15 cellular contexts compared by ENCODE assay signal in the genomic region with DNA sequence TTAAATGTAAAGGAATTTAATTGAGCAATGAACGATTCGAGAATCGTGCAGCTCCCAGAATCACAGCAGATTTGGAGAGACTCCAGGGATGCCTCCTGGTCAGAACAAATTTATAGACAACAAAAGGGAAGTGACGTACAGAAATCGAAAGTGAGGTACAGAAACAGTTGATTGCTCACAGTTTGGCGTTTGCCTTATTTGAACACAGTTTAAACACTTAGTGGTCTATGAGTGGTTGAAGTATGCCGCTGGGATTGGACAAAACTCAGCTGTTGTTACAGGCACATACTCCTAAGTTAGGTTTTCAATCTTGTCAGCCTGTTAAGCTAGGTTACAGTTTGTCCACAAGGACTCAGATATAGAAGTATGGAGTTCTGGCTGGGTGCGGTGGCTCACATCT.
A peak's percentile ranks its signal among the peaks of the same experiment; 100 is the strongest.
DNase-seq lines count a peak whose midpoint lies in the region; ATAC-seq and TF ChIP-seq lines count a peak whose summit lies in the region.
"Had no signal": no experiment of that assay in that cellular context is flagged by ENCODE, and none has a peak within 500 bp of the region (broad histone marks: within the 10 kb centered on the region; RNA-seq: fewer than 3 reads in every experiment).

No MANE protein-coding gene starts in this region.

- H3K27me3 ChIP-seq in Karpas-422 (ENCODE audit: low read length) (no peaks in the 10 kb centered on the region), OCI-LY3 (ENCODE audit: low read depth, low read length) (no peaks in the 10 kb centered on the region), lung (ENCODE audit: control insufficient read depth, insufficient read depth) (no peaks in the 10 kb centered on the region)
- H3K27me3 ChIP-seq in CD8-positive, alpha-beta memory T cell (ENCODE audit: insufficient read depth, low read length, poor library complexity, severe bottlenecking), result no peaks in the 10 kb centered on the region
- H3K27me3 ChIP-seq: hepatocyte had no signal

- no peak overlapping the region for H3K9ac ChIP-seq in Karpas-422 (ENCODE audit: low read length)
- H3K9ac ChIP-seq in OCI-LY3 (ENCODE audit: low read length), result no peak overlapping the region; the same call in 1 of the 2 replicates
- H3K9ac ChIP-seq: SK-N-SH had no signal

- CTCF ChIA-PET in CD8-positive, alpha-beta memory T cell (lab: Charles Lee), result no interaction called here

- H3K4me1 Mint-ChIP-seq in CD8-positive, alpha-beta memory T cell, result peaks cover 0 to 5% (median 0%) of the 10 kb centered on the region in 3 donors
- H3K4me1 Mint-ChIP-seq: activated naive CD4-positive, alpha-beta T cell treated with anti-CD3 and anti-CD28 coated beads, Interleukin-2, amount 50 U/mL, for 24 hours; CD4-positive, alpha-beta memory T cell had no signal

- peaks cover 3 to 10% of the 10 kb centered on the region in 2 donors for H3K27me3 Mint-ChIP-seq in CD8-positive, alpha-beta memory T cell
- H3K27me3 Mint-ChIP-seq: activated naive CD4-positive, alpha-beta T cell treated with anti-CD3 and anti-CD28 coated beads, Interleukin-2, amount 50 U/mL, for 24 hours had no signal

- ATAC-seq in lung (ENCODE audit: insufficient read depth, low FRiP score), result no peak
- ATAC-seq: naive thymus-derived CD8-positive, alpha-beta T cell had no signal

- H4K20me1 ChIP-seq in Karpas-422 (ENCODE audit: insufficient read depth, low read depth, low read length) (no peaks in the 10 kb centered on the region), OCI-LY3 (ENCODE audit: insufficient read depth, low read length) (no peaks in the 10 kb centered on the region)

- H3K27ac Mint-ChIP-seq in CD8-positive, alpha-beta memory T cell, result no peak overlapping the region
- H3K27ac Mint-ChIP-seq: activated naive CD4-positive, alpha-beta T cell treated with anti-CD3 and anti-CD28 coated beads, Interleukin-2, amount 50 U/mL, for 24 hours; CD4-positive, alpha-beta memory T cell; naive thymus-derived CD8-positive, alpha-beta T cell had no signal

- H3K9me3 ChIP-seq in Karpas-422 (ENCODE audit: low read length) (no peaks in the 10 kb centered on the region), OCI-LY3 (ENCODE audit: insufficient read depth, low read length) (no peaks in the 10 kb centered on the region), lung (ENCODE audit: control insufficient read depth in 2 of 2, insufficient read depth in 1 of 2, low read length in 1 of 2) (peaks cover 0 to 4% of the 10 kb centered on the region in 2 donors)
- H3K9me3 ChIP-seq in CD8-positive, alpha-beta memory T cell (ENCODE audit: low read length), result no peaks in the 10 kb centered on the region
- H3K9me3 ChIP-seq: SK-N-SH had no signal

- WGBS in lung, 2 donors, result 43 to 60% methylated on average over 8 of the region's 8 CpGs

- peak overlapping the region; percentile 41 for H3K27ac ChIP-seq in Karpas-422 (ENCODE audit: low read length)
- peak overlapping the region; percentile 35; the same call in 1 of the 2 replicates for H3K27ac ChIP-seq in OCI-LY3 (ENCODE audit: low read length)
- no peak overlapping the region for H3K27ac ChIP-seq in lung (ENCODE audit: low read depth in 1 of 2, low read length in 1 of 2)
- no peak overlapping the region for H3K27ac ChIP-seq in CD8-positive, alpha-beta memory T cell (ENCODE audit: low read depth, low read length)
- H3K27ac ChIP-seq: hepatocyte, WERI-Rb-1 had no signal

- H2AFZ ChIP-seq in Karpas-422 (ENCODE audit: low read length), result peak overlapping the region; percentile 80
- H2AFZ ChIP-seq in OCI-LY3 (ENCODE audit: low read depth, low read length), result peak overlapping the region; percentile 70; the same call in 1 of the 2 replicates
- H2AFZ ChIP-seq: hepatocyte had no signal

- DNase-seq in EH (ENCODE audit: low read depth) (peak; percentile 23), Karpas-422 (peak; percentile 82), lung (ENCODE audit: low spot score) (peak; percentile 31), SHP77 (lab: John Stamatoyannopoulos, UW) (no peak)
- DNase-seq in CD8-positive, alpha-beta memory T cell, result no peak
- DNase-seq in effector CD8-positive, alpha-beta T cell (lab: John Stamatoyannopoulos, UW), result no peak
- DNase-seq: CD4-positive, alpha-beta memory T cell; cerebellar nuclear complex; naive thymus-derived CD8-positive, alpha-beta T cell; NCI-H1436 treated with DMSO at 0.1 percent for 48 hours; SK-N-SH; WERI-Rb-1 had no signal

- POLR2A ChIA-PET in CD8-positive, alpha-beta memory T cell (lab: Charles Lee), result no interaction called here

- no peaks in the 10 kb centered on the region for H3K36me3 ChIP-seq in Karpas-422 (ENCODE audit: insufficient read depth, low read length)
- H3K36me3 ChIP-seq in OCI-LY3 (replicated peaks; ENCODE audit: low read depth, low read length), result no peaks in the 10 kb centered on the region
- no peaks in the 10 kb centered on the region for H3K36me3 ChIP-seq in lung (ENCODE audit: control insufficient read depth in 2 of 2, insufficient read depth in 2 of 2, low read length in 2 of 2)
- H3K36me3 ChIP-seq in CD8-positive, alpha-beta memory T cell (ENCODE audit: insufficient read depth, low read length), result no peaks in the 10 kb centered on the region
- H3K36me3 ChIP-seq: WERI-Rb-1 had no signal

- H3K4me2 ChIP-seq in Karpas-422 (ENCODE audit: low read depth, low read length, poor library complexity, severe bottlenecking) (peak overlapping the region; percentile 46), OCI-LY3 (ENCODE audit: low read length) (peak overlapping the region; percentile 47; the same call in 1 of the 2 replicates)
- H3K4me2 ChIP-seq: hepatocyte, SK-N-SH had no signal

- no peaks in the 10 kb centered on the region for H3K36me3 Mint-ChIP-seq in CD8-positive, alpha-beta memory T cell
- H3K36me3 Mint-ChIP-seq: activated naive CD4-positive, alpha-beta T cell treated with anti-CD3 and anti-CD28 coated beads, Interleukin-2, amount 50 U/mL, for 24 hours; CD4-positive, alpha-beta memory T cell; naive thymus-derived CD8-positive, alpha-beta T cell had no signal

- H3K9me2 ChIP-seq in Karpas-422 (replicated peaks; ENCODE audit: insufficient read depth, low read length), result no peaks in the 10 kb centered on the region
- H3K9me2 ChIP-seq: SK-N-SH had no signal

- H3K4me3 Mint-ChIP-seq in CD8-positive, alpha-beta memory T cell, result no peak overlapping the region
- H3K4me3 Mint-ChIP-seq: activated naive CD4-positive, alpha-beta T cell treated with anti-CD3 and anti-CD28 coated beads, Interleukin-2, amount 50 U/mL, for 24 hours; CD4-positive, alpha-beta memory T cell; naive thymus-derived CD8-positive, alpha-beta T cell had no signal

- TF ChIP-seq CTCF in OCI-LY3 (IDR thresholded peaks at IDR 0.05; ENCODE audit: low read depth, low read length), result no peak
- TF ChIP-seq CTCF in lung (IDR thresholded peaks at IDR 0.05; ENCODE audit: control extremely low read depth, extremely low read depth), result no peak

- H3K79me2 ChIP-seq in Karpas-422 (ENCODE audit: low read length), result no peaks in the 10 kb centered on the region
- no peaks in the 10 kb centered on the region for H3K79me2 ChIP-seq in OCI-LY3 (ENCODE audit: low read length)
- H3K79me2 ChIP-seq: hepatocyte had no signal

- peak overlapping the region; percentile 37; the same call in 1 of the 2 replicates for H3K4me3 ChIP-seq in Karpas-422 (ENCODE audit: low read length)
- no peak overlapping the region; the same call in 1 of the 2 replicates for H3K4me3 ChIP-seq in OCI-LY3 (ENCODE audit: low read length)
- no peak overlapping the region for H3K4me3 ChIP-seq in lung
- H3K4me3 ChIP-seq in CD8-positive, alpha-beta memory T cell (ENCODE audit: low read length), result no peak overlapping the region
- H3K4me3 ChIP-seq: hepatocyte had no signal

- no peaks in the 10 kb centered on the region for H3K9me3 Mint-ChIP-seq in CD8-positive, alpha-beta memory T cell
- H3K9me3 Mint-ChIP-seq: activated naive CD4-positive, alpha-beta T cell treated with anti-CD3 and anti-CD28 coated beads, Interleukin-2, amount 50 U/mL, for 24 hours; CD4-positive, alpha-beta memory T cell; naive thymus-derived CD8-positive, alpha-beta T cell had no signal

- H3K4me1 ChIP-seq in Karpas-422 (ENCODE audit: low read length) (peaks cover 32% of the 10 kb centered on the region), OCI-LY3 (ENCODE audit: low read length) (peaks cover 40% of the 10 kb centered on the region), lung (ENCODE audit: control insufficient read depth in 2 of 2, insufficient read depth in 2 of 2, low read length in 2 of 2) (no peaks in the 10 kb centered on the region)
- H3K4me1 ChIP-seq in CD8-positive, alpha-beta memory T cell (ENCODE audit: insufficient read depth, low read length), result no peaks in the 10 kb centered on the region

Comparison
In these comparisons a context has a peak if more than half of its experiments do, and no peak if none do; other contexts are left out.
1. DNase-seq: peak in EH (single experiment), Karpas-422 (single experiment) and lung (single experiment); none in SHP77 (0 of 2), CD8-positive, alpha-beta memory T cell (0 of 5) and effector CD8-positive, alpha-beta T cell (single experiment).
2. H3K27ac ChIP-seq: peak in Karpas-422 (single experiment) and OCI-LY3 (single experiment); none in lung (0 of 2) and CD8-positive, alpha-beta memory T cell (single experiment).